Comparison of ENCODE assay signal across 22 cellular contexts in genomic region chr7:96838481-96838880, GRCh38.
DNase-seq lines count a peak whose midpoint lies in the region; ATAC-seq and TF ChIP-seq lines count a peak whose summit lies in the region.
"Had no signal": no experiment of that assay in that cellular context is flagged by ENCODE, and none has a peak within 500 bp of the region (broad histone marks: within the 10 kb centered on the region; RNA-seq: fewer than 3 reads in every experiment).

No MANE protein-coding gene starts in this region.

- no peaks in the 10 kb centered on the region for H3K27me3 ChIP-seq in OCI-LY3 (ENCODE audit: low read depth, low read length)

- no peak overlapping the region for H3K27ac Mint-ChIP-seq in activated naive CD8-positive, alpha-beta T cell treated with anti-CD3 and anti-CD28 coated beads, Interleukin-2, amount 10 ng/mL, durations not matched to agents 7 days and 5 days
- H3K27ac Mint-ChIP-seq in activated naive CD8-positive, alpha-beta T cell treated with anti-CD3 and anti-CD28 coated beads, Interleukin-2, amount 50 U/mL, for 24 hours, result no peak overlapping the region
- H3K27ac Mint-ChIP-seq: B cell; CD4-positive, CD25-positive, alpha-beta regulatory T cell; HFFc6 had no signal

- no peaks in the 10 kb centered on the region for H3K79me2 ChIP-seq in OCI-LY3 (ENCODE audit: low read length)

- no peak overlapping the region for H2AFZ ChIP-seq in OCI-LY3 (ENCODE audit: low read depth, low read length)

- no peaks in the 10 kb centered on the region for H3K9me3 ChIP-seq in OCI-LY3 (ENCODE audit: insufficient read depth, low read length)

- peaks cover 59% of the 10 kb centered on the region for H3K27me3 Mint-ChIP-seq in activated naive CD8-positive, alpha-beta T cell treated with anti-CD3 and anti-CD28 coated beads, Interleukin-2, amount 10 ng/mL, durations not matched to agents 7 days and 5 days
- H3K27me3 Mint-ChIP-seq in activated naive CD8-positive, alpha-beta T cell treated with anti-CD3 and anti-CD28 coated beads, Interleukin-2, amount 50 U/mL, for 24 hours, result peaks cover 65% of the 10 kb centered on the region
- H3K27me3 Mint-ChIP-seq: B cell had no signal

- peak overlapping the region; percentile 29 for H3K4me3 Mint-ChIP-seq in activated naive CD8-positive, alpha-beta T cell treated with anti-CD3 and anti-CD28 coated beads, Interleukin-2, amount 10 ng/mL, durations not matched to agents 7 days and 5 days
- no peak overlapping the region for H3K4me3 Mint-ChIP-seq in activated naive CD8-positive, alpha-beta T cell treated with anti-CD3 and anti-CD28 coated beads, Interleukin-2, amount 50 U/mL, for 24 hours
- H3K4me3 Mint-ChIP-seq: B cell, HFFc6 had no signal

- peaks cover 23% of the 10 kb centered on the region for H3K4me1 ChIP-seq in OCI-LY3 (ENCODE audit: low read length)

- H3K9me3 Mint-ChIP-seq in activated naive CD8-positive, alpha-beta T cell treated with anti-CD3 and anti-CD28 coated beads, Interleukin-2, amount 10 ng/mL, durations not matched to agents 7 days and 5 days, result peaks cover 8% of the 10 kb centered on the region
- H3K9me3 Mint-ChIP-seq in activated naive CD8-positive, alpha-beta T cell treated with anti-CD3 and anti-CD28 coated beads, Interleukin-2, amount 50 U/mL, for 24 hours, result no peaks in the 10 kb centered on the region
- H3K9me3 Mint-ChIP-seq: HFFc6 had no signal

- no peak for TF ChIP-seq CTCF in OCI-LY3 (IDR thresholded peaks at IDR 0.05; ENCODE audit: low read depth, low read length)

- H3K4me2 ChIP-seq in OCI-LY3 (ENCODE audit: low read length), result peak overlapping the region; percentile 47; the same call in 1 of the 2 replicates

- ATAC-seq in activated naive CD8-positive, alpha-beta T cell treated with anti-CD3 and anti-CD28 coated beads, Interleukin-2, amount 10 ng/mL, durations not matched to agents 7 days and 5 days (ENCODE audit: low read depth), result no peak
- no peak for ATAC-seq in activated naive CD8-positive, alpha-beta T cell treated with anti-CD3 and anti-CD28 coated beads, Interleukin-2, amount 50 U/mL, for 24 hours
- ATAC-seq: K562, Panc1 had no signal

- peaks cover 11% of the 10 kb centered on the region for H3K36me3 Mint-ChIP-seq in activated naive CD8-positive, alpha-beta T cell treated with anti-CD3 and anti-CD28 coated beads, Interleukin-2, amount 10 ng/mL, durations not matched to agents 7 days and 5 days
- no peaks in the 10 kb centered on the region for H3K36me3 Mint-ChIP-seq in activated naive CD8-positive, alpha-beta T cell treated with anti-CD3 and anti-CD28 coated beads, Interleukin-2, amount 50 U/mL, for 24 hours (ENCODE audit: low read depth)
- H3K36me3 Mint-ChIP-seq: CD4-positive, CD25-positive, alpha-beta regulatory T cell had no signal

- no peak overlapping the region for H3K27ac ChIP-seq in OCI-LY3 (ENCODE audit: low read length)
- H3K27ac ChIP-seq: RWPE1 had no signal

- H3K9ac ChIP-seq in OCI-LY3 (ENCODE audit: low read length), result no peak overlapping the region

- no peaks in the 10 kb centered on the region for H3K36me3 ChIP-seq in OCI-LY3 (replicated peaks; ENCODE audit: low read depth, low read length)
- H3K36me3 ChIP-seq: HAP-1 had no signal

- peaks cover 31% of the 10 kb centered on the region for H3K4me1 Mint-ChIP-seq in activated naive CD8-positive, alpha-beta T cell treated with anti-CD3 and anti-CD28 coated beads, Interleukin-2, amount 10 ng/mL, durations not matched to agents 7 days and 5 days
- H3K4me1 Mint-ChIP-seq in activated naive CD8-positive, alpha-beta T cell treated with anti-CD3 and anti-CD28 coated beads, Interleukin-2, amount 50 U/mL, for 24 hours, result peaks cover 38% of the 10 kb centered on the region

- POLR2A ChIA-PET in activated naive CD8-positive, alpha-beta T cell treated with anti-CD3 and anti-CD28 coated beads, Interleukin-2, amount 10 ng/mL, durations not matched to agents 7 days and 5 days (lab: Charles Lee), result no interaction called here

- H4K20me1 ChIP-seq in OCI-LY3 (ENCODE audit: insufficient read depth, low read length), result no peaks in the 10 kb centered on the region

- no peak overlapping the region for H3K4me3 ChIP-seq in OCI-LY3 (ENCODE audit: low read length)
- H3K4me3 ChIP-seq: HAP-1, K562 had no signal

- no peak for DNase-seq in activated naive CD8-positive, alpha-beta T cell treated with anti-CD3 and anti-CD28 coated beads, Interleukin-2, amount 10 ng/mL, durations not matched to agents 7 days and 5 days
- DNase-seq in activated naive CD8-positive, alpha-beta T cell treated with anti-CD3 and anti-CD28 coated beads, Interleukin-2, amount 50 U/mL, for 24 hours, result no peak
- DNase-seq in myocyte (ENCODE audit: low read depth), result peak; percentile 16
- no peak for DNase-seq in cortex of kidney (lab: John Stamatoyannopoulos, UW)
- DNase-seq in dermis blood vessel endothelial cell, result no peak
- no peak for DNase-seq in NCI-H526 (lab: John Stamatoyannopoulos, UW)
- DNase-seq: CD4-positive, CD25-positive, alpha-beta regulatory T cell; COR-L47; DMS53; GOT3; HFFc6; NCI-H1092 treated with DMSO at 0.1 percent for 48 hours; NCI-H1436; NCI-H2029; NCI-H69; SHP77 had no signal
